ENCODE assay signal across 1 cellular context in the genomic region with DNA sequence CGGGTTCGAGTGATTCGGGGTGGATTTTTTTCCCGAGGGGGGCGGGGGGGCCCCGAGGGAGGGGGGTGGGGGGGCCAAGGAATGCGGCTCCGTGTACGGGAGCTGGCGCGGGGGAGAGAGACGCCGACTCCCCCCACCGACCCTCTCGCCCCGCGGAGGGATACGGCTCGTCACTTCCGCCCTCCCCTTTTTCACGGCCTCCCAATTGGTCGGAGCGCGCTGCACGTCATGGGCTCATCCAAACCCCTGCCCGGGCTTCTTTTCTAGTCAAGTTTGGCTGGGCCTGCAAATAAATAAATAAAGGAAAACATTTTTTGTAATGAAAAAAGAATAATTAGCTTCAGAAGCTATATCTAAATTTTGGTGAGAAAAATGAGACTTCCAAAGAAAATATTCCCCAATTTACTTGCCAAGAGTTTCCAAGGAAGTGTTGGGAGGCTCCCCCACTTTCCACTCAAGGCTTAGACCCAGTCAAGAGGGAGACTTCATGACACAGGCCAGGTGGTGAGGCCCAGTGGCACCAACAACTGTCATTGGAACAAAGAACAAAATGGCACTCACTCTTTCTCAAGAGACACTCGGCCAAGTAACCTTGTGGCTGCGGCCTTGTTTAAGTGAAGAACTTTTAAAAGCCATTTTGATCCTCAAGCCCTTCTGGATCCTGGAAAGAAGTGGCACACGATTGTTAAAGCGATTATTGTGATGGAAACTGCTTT.
TF ChIP-seq lines count a peak whose summit lies in the region.

A gene with protein sequence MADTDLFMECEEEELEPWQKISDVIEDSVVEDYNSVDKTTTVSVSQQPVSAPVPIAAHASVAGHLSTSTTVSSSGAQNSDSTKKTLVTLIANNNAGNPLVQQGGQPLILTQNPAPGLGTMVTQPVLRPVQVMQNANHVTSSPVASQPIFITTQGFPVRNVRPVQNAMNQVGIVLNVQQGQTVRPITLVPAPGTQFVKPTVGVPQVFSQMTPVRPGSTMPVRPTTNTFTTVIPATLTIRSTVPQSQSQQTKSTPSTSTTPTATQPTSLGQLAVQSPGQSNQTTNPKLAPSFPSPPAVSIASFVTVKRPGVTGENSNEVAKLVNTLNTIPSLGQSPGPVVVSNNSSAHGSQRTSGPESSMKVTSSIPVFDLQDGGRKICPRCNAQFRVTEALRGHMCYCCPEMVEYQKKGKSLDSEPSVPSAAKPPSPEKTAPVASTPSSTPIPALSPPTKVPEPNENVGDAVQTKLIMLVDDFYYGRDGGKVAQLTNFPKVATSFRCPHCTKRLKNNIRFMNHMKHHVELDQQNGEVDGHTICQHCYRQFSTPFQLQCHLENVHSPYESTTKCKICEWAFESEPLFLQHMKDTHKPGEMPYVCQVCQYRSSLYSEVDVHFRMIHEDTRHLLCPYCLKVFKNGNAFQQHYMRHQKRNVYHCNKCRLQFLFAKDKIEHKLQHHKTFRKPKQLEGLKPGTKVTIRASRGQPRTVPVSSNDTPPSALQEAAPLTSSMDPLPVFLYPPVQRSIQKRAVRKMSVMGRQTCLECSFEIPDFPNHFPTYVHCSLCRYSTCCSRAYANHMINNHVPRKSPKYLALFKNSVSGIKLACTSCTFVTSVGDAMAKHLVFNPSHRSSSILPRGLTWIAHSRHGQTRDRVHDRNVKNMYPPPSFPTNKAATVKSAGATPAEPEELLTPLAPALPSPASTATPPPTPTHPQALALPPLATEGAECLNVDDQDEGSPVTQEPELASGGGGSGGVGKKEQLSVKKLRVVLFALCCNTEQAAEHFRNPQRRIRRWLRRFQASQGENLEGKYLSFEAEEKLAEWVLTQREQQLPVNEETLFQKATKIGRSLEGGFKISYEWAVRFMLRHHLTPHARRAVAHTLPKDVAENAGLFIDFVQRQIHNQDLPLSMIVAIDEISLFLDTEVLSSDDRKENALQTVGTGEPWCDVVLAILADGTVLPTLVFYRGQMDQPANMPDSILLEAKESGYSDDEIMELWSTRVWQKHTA (N-terminal part only) (minus strand): TSS at position 164 of the 716 bp plus-strand sequence. CDS start 17,290 bp downstream, outside the sequence.

TF ChIP-seq in GM12878, 131 proteins besides CTCF, POLR2A, EP300 and RAD21 (continued from another document and continues in another):
- TF ChIP-seq, protein P1, sequence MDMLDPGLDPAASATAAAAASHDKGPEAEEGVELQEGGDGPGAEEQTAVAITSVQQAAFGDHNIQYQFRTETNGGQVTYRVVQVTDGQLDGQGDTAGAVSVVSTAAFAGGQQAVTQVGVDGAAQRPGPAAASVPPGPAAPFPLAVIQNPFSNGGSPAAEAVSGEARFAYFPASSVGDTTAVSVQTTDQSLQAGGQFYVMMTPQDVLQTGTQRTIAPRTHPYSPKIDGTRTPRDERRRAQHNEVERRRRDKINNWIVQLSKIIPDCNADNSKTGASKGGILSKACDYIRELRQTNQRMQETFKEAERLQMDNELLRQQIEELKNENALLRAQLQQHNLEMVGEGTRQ (IDR thresholded peaks at IDR 0.05; ENCODE audit: borderline replicate concordance, low read depth, low read length), result no peak
- TF ChIP-seq RCOR1 (conservative IDR thresholded peaks at IDR 0.05; ENCODE audit: low read depth, low read length) (no peak), CBFB (IDR thresholded peaks at IDR 0.05; ENCODE audit: low read depth) (no peak), PML (IDR thresholded peaks at IDR 0.05; ENCODE audit: low read length) (peak; percentile 37; the same call in 1 of the 2 replicates), BMI1 (IDR thresholded peaks at IDR 0.05; ENCODE audit: borderline replicate concordance) (no peak), GATAD2B (conservative IDR thresholded peaks at IDR 0.05; ENCODE audit: low read depth) (no peak), ATF7 (IDR thresholded peaks at IDR 0.05; ENCODE audit: low read depth) (peak; percentile 78), NBN (IDR thresholded peaks at IDR 0.05) (0 out of 2 replicates have a peak, but pooled peaks have one; percentile 31), BRCA1 (IDR thresholded peaks at IDR 0.05; ENCODE audit: low read depth, low read length) (no peak), POU2F2 (IDR thresholded peaks at IDR 0.05; ENCODE audit: borderline replicate concordance, low read depth, low read length) (0 out of 3 replicates have a peak, but pooled peaks have one; percentile 23), JUND (IDR thresholded peaks at IDR 0.05; ENCODE audit: low read depth, low read length) (no peak), SUZ12 (IDR thresholded peaks at IDR 0.05; ENCODE audit: unreplicated experiment) (no peak), POLR2AphosphoS5 (IDR thresholded peaks at IDR 0.05; ENCODE audit: low read length) (peak; percentile 65; the same call in 1 of the 2 replicates), CHD4 (IDR thresholded peaks at IDR 0.05) (no peak), CBX5 (IDR thresholded peaks at IDR 0.05; ENCODE audit: low read depth) (no peak), EGR1 (IDR thresholded peaks at IDR 0.05; ENCODE audit: borderline replicate concordance in 1 of 2, low read depth in 2 of 2, low read length in 2 of 2) (peak in 1 of 2 experiments; percentile 76; a peak in 2 of 3 replicates), ZNF622 (IDR thresholded peaks at IDR 0.05) (peak; percentile 67), SIX5 (IDR thresholded peaks at IDR 0.05; ENCODE audit: low read depth, low read length, severe bottlenecking) (peak; percentile 17)
- TF ChIP-seq, protein P2, sequence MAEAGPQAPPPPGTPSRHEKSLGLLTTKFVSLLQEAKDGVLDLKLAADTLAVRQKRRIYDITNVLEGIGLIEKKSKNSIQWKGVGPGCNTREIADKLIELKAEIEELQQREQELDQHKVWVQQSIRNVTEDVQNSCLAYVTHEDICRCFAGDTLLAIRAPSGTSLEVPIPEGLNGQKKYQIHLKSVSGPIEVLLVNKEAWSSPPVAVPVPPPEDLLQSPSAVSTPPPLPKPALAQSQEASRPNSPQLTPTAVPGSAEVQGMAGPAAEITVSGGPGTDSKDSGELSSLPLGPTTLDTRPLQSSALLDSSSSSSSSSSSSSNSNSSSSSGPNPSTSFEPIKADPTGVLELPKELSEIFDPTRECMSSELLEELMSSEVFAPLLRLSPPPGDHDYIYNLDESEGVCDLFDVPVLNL (IDR thresholded peaks at IDR 0.05; ENCODE audit: low read depth, low read length), result no peak
- TF ChIP-seq, protein P3, sequence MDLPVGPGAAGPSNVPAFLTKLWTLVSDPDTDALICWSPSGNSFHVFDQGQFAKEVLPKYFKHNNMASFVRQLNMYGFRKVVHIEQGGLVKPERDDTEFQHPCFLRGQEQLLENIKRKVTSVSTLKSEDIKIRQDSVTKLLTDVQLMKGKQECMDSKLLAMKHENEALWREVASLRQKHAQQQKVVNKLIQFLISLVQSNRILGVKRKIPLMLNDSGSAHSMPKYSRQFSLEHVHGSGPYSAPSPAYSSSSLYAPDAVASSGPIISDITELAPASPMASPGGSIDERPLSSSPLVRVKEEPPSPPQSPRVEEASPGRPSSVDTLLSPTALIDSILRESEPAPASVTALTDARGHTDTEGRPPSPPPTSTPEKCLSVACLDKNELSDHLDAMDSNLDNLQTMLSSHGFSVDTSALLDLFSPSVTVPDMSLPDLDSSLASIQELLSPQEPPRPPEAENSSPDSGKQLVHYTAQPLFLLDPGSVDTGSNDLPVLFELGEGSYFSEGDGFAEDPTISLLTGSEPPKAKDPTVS (IDR thresholded peaks at IDR 0.05; ENCODE audit: low read depth, low read length), result no peak
- TF ChIP-seq, protein P4, sequence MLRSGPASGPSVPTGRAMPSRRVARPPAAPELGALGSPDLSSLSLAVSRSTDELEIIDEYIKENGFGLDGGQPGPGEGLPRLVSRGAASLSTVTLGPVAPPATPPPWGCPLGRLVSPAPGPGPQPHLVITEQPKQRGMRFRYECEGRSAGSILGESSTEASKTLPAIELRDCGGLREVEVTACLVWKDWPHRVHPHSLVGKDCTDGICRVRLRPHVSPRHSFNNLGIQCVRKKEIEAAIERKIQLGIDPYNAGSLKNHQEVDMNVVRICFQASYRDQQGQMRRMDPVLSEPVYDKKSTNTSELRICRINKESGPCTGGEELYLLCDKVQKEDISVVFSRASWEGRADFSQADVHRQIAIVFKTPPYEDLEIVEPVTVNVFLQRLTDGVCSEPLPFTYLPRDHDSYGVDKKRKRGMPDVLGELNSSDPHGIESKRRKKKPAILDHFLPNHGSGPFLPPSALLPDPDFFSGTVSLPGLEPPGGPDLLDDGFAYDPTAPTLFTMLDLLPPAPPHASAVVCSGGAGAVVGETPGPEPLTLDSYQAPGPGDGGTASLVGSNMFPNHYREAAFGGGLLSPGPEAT (IDR thresholded peaks at IDR 0.05; ENCODE audit: low read depth), result peak; percentile 60
- TF ChIP-seq, protein P5, sequence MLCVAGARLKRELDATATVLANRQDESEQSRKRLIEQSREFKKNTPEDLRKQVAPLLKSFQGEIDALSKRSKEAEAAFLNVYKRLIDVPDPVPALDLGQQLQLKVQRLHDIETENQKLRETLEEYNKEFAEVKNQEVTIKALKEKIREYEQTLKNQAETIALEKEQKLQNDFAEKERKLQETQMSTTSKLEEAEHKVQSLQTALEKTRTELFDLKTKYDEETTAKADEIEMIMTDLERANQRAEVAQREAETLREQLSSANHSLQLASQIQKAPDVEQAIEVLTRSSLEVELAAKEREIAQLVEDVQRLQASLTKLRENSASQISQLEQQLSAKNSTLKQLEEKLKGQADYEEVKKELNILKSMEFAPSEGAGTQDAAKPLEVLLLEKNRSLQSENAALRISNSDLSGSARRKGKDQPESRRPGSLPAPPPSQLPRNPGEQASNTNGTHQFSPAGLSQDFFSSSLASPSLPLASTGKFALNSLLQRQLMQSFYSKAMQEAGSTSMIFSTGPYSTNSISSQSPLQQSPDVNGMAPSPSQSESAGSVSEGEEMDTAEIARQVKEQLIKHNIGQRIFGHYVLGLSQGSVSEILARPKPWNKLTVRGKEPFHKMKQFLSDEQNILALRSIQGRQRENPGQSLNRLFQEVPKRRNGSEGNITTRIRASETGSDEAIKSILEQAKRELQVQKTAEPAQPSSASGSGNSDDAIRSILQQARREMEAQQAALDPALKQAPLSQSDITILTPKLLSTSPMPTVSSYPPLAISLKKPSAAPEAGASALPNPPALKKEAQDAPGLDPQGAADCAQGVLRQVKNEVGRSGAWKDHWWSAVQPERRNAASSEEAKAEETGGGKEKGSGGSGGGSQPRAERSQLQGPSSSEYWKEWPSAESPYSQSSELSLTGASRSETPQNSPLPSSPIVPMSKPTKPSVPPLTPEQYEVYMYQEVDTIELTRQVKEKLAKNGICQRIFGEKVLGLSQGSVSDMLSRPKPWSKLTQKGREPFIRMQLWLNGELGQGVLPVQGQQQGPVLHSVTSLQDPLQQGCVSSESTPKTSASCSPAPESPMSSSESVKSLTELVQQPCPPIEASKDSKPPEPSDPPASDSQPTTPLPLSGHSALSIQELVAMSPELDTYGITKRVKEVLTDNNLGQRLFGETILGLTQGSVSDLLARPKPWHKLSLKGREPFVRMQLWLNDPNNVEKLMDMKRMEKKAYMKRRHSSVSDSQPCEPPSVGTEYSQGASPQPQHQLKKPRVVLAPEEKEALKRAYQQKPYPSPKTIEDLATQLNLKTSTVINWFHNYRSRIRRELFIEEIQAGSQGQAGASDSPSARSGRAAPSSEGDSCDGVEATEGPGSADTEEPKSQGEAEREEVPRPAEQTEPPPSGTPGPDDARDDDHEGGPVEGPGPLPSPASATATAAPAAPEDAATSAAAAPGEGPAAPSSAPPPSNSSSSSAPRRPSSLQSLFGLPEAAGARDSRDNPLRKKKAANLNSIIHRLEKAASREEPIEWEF (IDR thresholded peaks at IDR 0.05; ENCODE audit: insufficient replicate concordance, low read depth, low read length), result no peak
- TF ChIP-seq, protein P6, sequence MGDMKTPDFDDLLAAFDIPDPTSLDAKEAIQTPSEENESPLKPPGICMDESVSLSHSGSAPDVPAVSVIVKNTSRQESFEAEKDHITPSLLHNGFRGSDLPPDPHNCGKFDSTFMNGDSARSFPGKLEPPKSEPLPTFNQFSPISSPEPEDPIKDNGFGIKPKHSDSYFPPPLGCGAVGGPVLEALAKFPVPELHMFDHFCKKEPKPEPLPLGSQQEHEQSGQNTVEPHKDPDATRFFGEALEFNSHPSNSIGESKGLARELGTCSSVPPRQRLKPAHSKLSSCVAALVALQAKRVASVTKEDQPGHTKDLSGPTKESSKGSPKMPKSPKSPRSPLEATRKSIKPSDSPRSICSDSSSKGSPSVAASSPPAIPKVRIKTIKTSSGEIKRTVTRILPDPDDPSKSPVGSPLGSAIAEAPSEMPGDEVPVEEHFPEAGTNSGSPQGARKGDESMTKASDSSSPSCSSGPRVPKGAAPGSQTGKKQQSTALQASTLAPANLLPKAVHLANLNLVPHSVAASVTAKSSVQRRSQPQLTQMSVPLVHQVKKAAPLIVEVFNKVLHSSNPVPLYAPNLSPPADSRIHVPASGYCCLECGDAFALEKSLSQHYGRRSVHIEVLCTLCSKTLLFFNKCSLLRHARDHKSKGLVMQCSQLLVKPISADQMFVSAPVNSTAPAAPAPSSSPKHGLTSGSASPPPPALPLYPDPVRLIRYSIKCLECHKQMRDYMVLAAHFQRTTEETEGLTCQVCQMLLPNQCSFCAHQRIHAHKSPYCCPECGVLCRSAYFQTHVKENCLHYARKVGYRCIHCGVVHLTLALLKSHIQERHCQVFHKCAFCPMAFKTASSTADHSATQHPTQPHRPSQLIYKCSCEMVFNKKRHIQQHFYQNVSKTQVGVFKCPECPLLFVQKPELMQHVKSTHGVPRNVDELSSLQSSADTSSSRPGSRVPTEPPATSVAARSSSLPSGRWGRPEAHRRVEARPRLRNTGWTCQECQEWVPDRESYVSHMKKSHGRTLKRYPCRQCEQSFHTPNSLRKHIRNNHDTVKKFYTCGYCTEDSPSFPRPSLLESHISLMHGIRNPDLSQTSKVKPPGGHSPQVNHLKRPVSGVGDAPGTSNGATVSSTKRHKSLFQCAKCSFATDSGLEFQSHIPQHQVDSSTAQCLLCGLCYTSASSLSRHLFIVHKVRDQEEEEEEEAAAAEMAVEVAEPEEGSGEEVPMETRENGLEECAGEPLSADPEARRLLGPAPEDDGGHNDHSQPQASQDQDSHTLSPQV (IDR thresholded peaks at IDR 0.05), result no peak
- TF ChIP-seq, protein P7, sequence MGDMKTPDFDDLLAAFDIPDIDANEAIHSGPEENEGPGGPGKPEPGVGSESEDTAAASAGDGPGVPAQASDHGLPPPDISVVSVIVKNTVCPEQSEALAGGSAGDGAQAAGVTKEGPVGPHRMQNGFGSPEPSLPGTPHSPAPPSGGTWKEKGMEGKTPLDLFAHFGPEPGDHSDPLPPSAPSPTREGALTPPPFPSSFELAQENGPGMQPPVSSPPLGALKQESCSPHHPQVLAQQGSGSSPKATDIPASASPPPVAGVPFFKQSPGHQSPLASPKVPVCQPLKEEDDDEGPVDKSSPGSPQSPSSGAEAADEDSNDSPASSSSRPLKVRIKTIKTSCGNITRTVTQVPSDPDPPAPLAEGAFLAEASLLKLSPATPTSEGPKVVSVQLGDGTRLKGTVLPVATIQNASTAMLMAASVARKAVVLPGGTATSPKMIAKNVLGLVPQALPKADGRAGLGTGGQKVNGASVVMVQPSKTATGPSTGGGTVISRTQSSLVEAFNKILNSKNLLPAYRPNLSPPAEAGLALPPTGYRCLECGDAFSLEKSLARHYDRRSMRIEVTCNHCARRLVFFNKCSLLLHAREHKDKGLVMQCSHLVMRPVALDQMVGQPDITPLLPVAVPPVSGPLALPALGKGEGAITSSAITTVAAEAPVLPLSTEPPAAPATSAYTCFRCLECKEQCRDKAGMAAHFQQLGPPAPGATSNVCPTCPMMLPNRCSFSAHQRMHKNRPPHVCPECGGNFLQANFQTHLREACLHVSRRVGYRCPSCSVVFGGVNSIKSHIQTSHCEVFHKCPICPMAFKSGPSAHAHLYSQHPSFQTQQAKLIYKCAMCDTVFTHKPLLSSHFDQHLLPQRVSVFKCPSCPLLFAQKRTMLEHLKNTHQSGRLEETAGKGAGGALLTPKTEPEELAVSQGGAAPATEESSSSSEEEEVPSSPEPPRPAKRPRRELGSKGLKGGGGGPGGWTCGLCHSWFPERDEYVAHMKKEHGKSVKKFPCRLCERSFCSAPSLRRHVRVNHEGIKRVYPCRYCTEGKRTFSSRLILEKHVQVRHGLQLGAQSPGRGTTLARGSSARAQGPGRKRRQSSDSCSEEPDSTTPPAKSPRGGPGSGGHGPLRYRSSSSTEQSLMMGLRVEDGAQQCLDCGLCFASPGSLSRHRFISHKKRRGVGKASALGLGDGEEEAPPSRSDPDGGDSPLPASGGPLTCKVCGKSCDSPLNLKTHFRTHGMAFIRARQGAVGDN (IDR thresholded peaks at IDR 0.05), result peak; percentile 68; the same call in 1 of the 2 replicates
